1 cellular context compared by ENCODE assay signal in genomic region chr16:1341495-1342388, GRCh38.
TF ChIP-seq lines count a peak whose summit lies in the region.

No MANE protein-coding gene starts in this region.

TF ChIP-seq in WTC11, 78 proteins besides CTCF, POLR2A, EP300 and RAD21 (continued from another document):
- TF ChIP-seq, protein P1, sequence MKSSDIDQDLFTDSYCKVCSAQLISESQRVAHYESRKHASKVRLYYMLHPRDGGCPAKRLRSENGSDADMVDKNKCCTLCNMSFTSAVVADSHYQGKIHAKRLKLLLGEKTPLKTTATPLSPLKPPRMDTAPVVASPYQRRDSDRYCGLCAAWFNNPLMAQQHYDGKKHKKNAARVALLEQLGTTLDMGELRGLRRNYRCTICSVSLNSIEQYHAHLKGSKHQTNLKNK (CRISPR knock-in tag; IDR thresholded peaks at IDR 0.05), result no peak
- TF ChIP-seq, protein P2, sequence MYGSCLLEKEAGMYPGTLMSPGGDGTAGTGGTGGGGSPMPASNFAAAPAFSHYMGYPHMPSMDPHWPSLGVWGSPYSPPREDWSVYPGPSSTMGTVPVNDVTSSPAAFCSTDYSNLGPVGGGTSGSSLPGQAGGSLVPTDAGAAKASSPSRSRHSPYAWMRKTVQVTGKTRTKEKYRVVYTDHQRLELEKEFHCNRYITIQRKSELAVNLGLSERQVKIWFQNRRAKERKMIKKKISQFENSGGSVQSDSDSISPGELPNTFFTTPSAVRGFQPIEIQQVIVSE (CRISPR knock-in tag; IDR thresholded peaks at IDR 0.05; ENCODE audit: borderline replicate concordance), result no peak
- TF ChIP-seq IRF2 (CRISPR knock-in tag; IDR thresholded peaks at IDR 0.05; ENCODE audit: borderline replicate concordance, low read depth), result no peak
- TF ChIP-seq, protein P3, sequence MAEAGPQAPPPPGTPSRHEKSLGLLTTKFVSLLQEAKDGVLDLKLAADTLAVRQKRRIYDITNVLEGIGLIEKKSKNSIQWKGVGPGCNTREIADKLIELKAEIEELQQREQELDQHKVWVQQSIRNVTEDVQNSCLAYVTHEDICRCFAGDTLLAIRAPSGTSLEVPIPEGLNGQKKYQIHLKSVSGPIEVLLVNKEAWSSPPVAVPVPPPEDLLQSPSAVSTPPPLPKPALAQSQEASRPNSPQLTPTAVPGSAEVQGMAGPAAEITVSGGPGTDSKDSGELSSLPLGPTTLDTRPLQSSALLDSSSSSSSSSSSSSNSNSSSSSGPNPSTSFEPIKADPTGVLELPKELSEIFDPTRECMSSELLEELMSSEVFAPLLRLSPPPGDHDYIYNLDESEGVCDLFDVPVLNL (CRISPR knock-in tag; IDR thresholded peaks at IDR 0.05; ENCODE audit: borderline replicate concordance, low read depth), result no peak
TF ChIP-seq in WTC11: peak in this region for 0.
